ENCODE assay signal across 8 cellular contexts in genomic region chr7:100099452-100099851, GRCh38. TPM values are rescaled to one million over a fixed set of nuclear protein-coding genes. Genes with fewer than 3 reads are reported as not detected.
DNase-seq lines count a peak whose midpoint lies in the region; ATAC-seq and TF ChIP-seq lines count a peak whose summit lies in the region.

No MANE protein-coding gene starts in this region.

- TF ChIP-seq CTCF in SK-N-SH (IDR thresholded peaks at IDR 0.05) (no peak), hepatocyte (IDR thresholded peaks at IDR 0.05; ENCODE audit: poor library complexity) (no peak)

- H3K79me2 ChIP-seq in SK-N-SH (ENCODE audit: insufficient read depth) (peaks cover 81% of the 10 kb centered on the region), hepatocyte (peaks cover 49% of the 10 kb centered on the region)

- DNase-seq in SK-N-SH (no peak), hepatocyte (ENCODE audit: low spot score) (no peak), SHP77 treated with DMSO at 0.1 percent for 48 hours (lab: John Stamatoyannopoulos, UW) (no peak), cerebellar cortex (ENCODE audit: low spot score) (no peak)
- no peak for DNase-seq in activated CD4-positive, alpha-beta memory T cell treated with anti-CD3 and anti-CD28 coated beads for 36 hours
- DNase-seq in stimulated activated naive B cell treated with anti-CD40 and anti-IgM and Interleukin-4, amounts not matched to agents 10 μg/mL and 1 μg/mL and 100 μg/mL, for 72 hours: no peak

- no peak overlapping the region for H2AFZ ChIP-seq in SK-N-SH (ENCODE audit: low read depth)
- H2AFZ ChIP-seq in hepatocyte: no peak overlapping the region

- H3K27ac Mint-ChIP-seq in activated CD4-positive, alpha-beta memory T cell treated with anti-CD3 and anti-CD28 coated beads for 36 hours: peak overlapping the region; percentile 95
- H3K27ac Mint-ChIP-seq in stimulated activated naive B cell treated with anti-CD40 and anti-IgM and Interleukin-4, amounts not matched to agents 10 μg/mL and 1 μg/mL and 100 μg/mL, for 72 hours: peak overlapping the region; percentile 99

- H3K27me3 ChIP-seq in SK-N-SH (ENCODE audit: insufficient read depth) (no peaks in the 10 kb centered on the region), hepatocyte (no peaks in the 10 kb centered on the region)

- no peak for TF ChIP-seq RAD21 in SK-N-SH (IDR thresholded peaks at IDR 0.05; ENCODE audit: low read length)

- peak overlapping the region; percentile 98 for H3K9ac ChIP-seq in SK-N-SH

- peaks cover 59% of the 10 kb centered on the region for H3K36me3 Mint-ChIP-seq in activated CD4-positive, alpha-beta memory T cell treated with anti-CD3 and anti-CD28 coated beads for 36 hours
- peaks cover 44 to 64% of the 10 kb centered on the region in 2 donors for H3K36me3 Mint-ChIP-seq in stimulated activated naive B cell treated with anti-CD40 and anti-IgM and Interleukin-4, amounts not matched to agents 10 μg/mL and 1 μg/mL and 100 μg/mL, for 72 hours

- H3K4me3 Mint-ChIP-seq in activated CD4-positive, alpha-beta memory T cell treated with anti-CD3 and anti-CD28 coated beads for 36 hours: peak overlapping the region; percentile 90
- H3K4me3 Mint-ChIP-seq in stimulated activated naive B cell treated with anti-CD40 and anti-IgM and Interleukin-4, amounts not matched to agents 10 μg/mL and 1 μg/mL and 100 μg/mL, for 72 hours: peak overlapping the region; percentile 96 to 98

- TF ChIP-seq EP300 in SK-N-SH (IDR thresholded peaks at IDR 0.05; ENCODE audit: borderline replicate concordance in 1 of 2, low read depth in 1 of 2, low read length in 1 of 2): no peak

- peaks cover 49% of the 10 kb centered on the region for H3F3A ChIP-seq in SK-N-SH (replicated peaks; ENCODE audit: insufficient read depth)

- H3K27me3 Mint-ChIP-seq in activated CD4-positive, alpha-beta memory T cell treated with anti-CD3 and anti-CD28 coated beads for 36 hours: no peaks in the 10 kb centered on the region
- no peaks in the 10 kb centered on the region for H3K27me3 Mint-ChIP-seq in stimulated activated naive B cell treated with anti-CD40 and anti-IgM and Interleukin-4, amounts not matched to agents 10 μg/mL and 1 μg/mL and 100 μg/mL, for 72 hours

- no peak for ATAC-seq in SK-N-SH treated with all-trans-retinoic acid at 6 μM for 48 hours
- ATAC-seq in stimulated activated naive B cell treated with anti-CD40 and anti-IgM and Interleukin-4, amounts not matched to agents 10 μg/mL and 1 μg/mL and 100 μg/mL, for 72 hours (replicated peaks): no peak
- no peak for ATAC-seq in GM21576 (IDR thresholded peaks at IDR 0.05; ENCODE audit: unreplicated experiment)

- H3K4me3 ChIP-seq in SK-N-SH (ENCODE audit: low read depth in 2 of 2, low read length in 1 of 2): peak overlapping the region; percentile 70 to 99
- H3K4me3 ChIP-seq in hepatocyte: peak overlapping the region; percentile 70

- H3K4me1 ChIP-seq in SK-N-SH (ENCODE audit: control insufficient read depth in 1 of 2, insufficient read depth in 2 of 2, low read depth in 1 of 2, low read length in 1 of 2) (peaks cover 24 to 45% of the 10 kb centered on the region in 2 experiments), hepatocyte (ENCODE audit: insufficient read depth) (peaks cover 10% of the 10 kb centered on the region)

- H3K27ac ChIP-seq in SK-N-SH (ENCODE audit: low read depth in 2 of 2, low read length in 1 of 2): peak overlapping the region; percentile 86 to 95; a peak in 3 of 4 replicates
- H3K27ac ChIP-seq in hepatocyte: peak overlapping the region; percentile 30

- H3K4me2 ChIP-seq in SK-N-SH: peak overlapping the region; percentile 100
- H3K4me2 ChIP-seq in hepatocyte: peak overlapping the region; percentile 88

- H3K36me3 ChIP-seq in SK-N-SH (replicated peaks in 1 of 2; ENCODE audit: control insufficient read depth in 1 of 2, insufficient read depth in 2 of 2, low read length in 1 of 2): peaks cover 48 to 60% of the 10 kb centered on the region in 2 experiments
- no peaks in the 10 kb centered on the region for H3K36me3 ChIP-seq in hepatocyte (replicated peaks; ENCODE audit: insufficient read depth, low read depth)

- H3K9me2 ChIP-seq in SK-N-SH: no peaks in the 10 kb centered on the region
- no peaks in the 10 kb centered on the region for H3K9me2 ChIP-seq in hepatocyte (replicated peaks; ENCODE audit: insufficient read depth)

- no peaks in the 10 kb centered on the region for H3K9me3 ChIP-seq in SK-N-SH
- no peaks in the 10 kb centered on the region for H3K9me3 ChIP-seq in hepatocyte (ENCODE audit: low read depth)

- CTCF ChIA-PET in SK-N-SH (lab: Yijun Ruan, JAX): interaction anchor here (1.3 to 5.4 kb wide), 5 partner anchors 17 to 32 kb away, joined by 3 to 74 read pairs (median 5); partner anchors contain the start of genes CNPY4 and ZNF3
- CTCF ChIA-PET in activated CD4-positive, alpha-beta memory T cell treated with anti-CD3 and anti-CD28 coated beads for 36 hours (lab: Charles Lee): interaction anchor here (3.1 kb wide), 1 partner anchor 10 kb away, joined by 11 read pairs; the partner anchor contains the start of gene COPS6

- H3K4me1 Mint-ChIP-seq in activated CD4-positive, alpha-beta memory T cell treated with anti-CD3 and anti-CD28 coated beads for 36 hours (ENCODE audit: low read depth): peaks cover 50% of the 10 kb centered on the region
- H3K4me1 Mint-ChIP-seq in stimulated activated naive B cell treated with anti-CD40 and anti-IgM and Interleukin-4, amounts not matched to agents 10 μg/mL and 1 μg/mL and 100 μg/mL, for 72 hours: peaks cover 30 to 56% of the 10 kb centered on the region in 2 donors

- POLR2A ChIA-PET in SK-N-SH (lab: Yijun Ruan, JAX): interaction anchor here (3.7 to 4.2 kb wide), 3 partner anchors 9 to 84 kb away, joined by 20 to 98 read pairs (median 70); partner anchors contain the start of genes COPS6, MBLAC1 and ZKSCAN1
- POLR2A ChIA-PET in activated CD4-positive, alpha-beta memory T cell treated with anti-CD3 and anti-CD28 coated beads for 36 hours (lab: Charles Lee): interaction anchor here (1.1 to 3.5 kb wide), 2 partner anchors 10 to 13 kb away, joined by 3 to 44 read pairs; partner anchors contain the start of gene COPS6

- no peaks in the 10 kb centered on the region for H3K9me3 Mint-ChIP-seq in activated CD4-positive, alpha-beta memory T cell treated with anti-CD3 and anti-CD28 coated beads for 36 hours
- no peaks in the 10 kb centered on the region for H3K9me3 Mint-ChIP-seq in stimulated activated naive B cell treated with anti-CD40 and anti-IgM and Interleukin-4, amounts not matched to agents 10 μg/mL and 1 μg/mL and 100 μg/mL, for 72 hours

- peaks cover 7% of the 10 kb centered on the region for H4K20me1 ChIP-seq in SK-N-SH (ENCODE audit: insufficient read depth)
- peaks cover 2% of the 10 kb centered on the region for H4K20me1 ChIP-seq in hepatocyte (ENCODE audit: insufficient read depth, poor library complexity, severe bottlenecking)

- intact Hi-C loops in activated CD4-positive, alpha-beta memory T cell treated with anti-CD3 and anti-CD28 coated beads for 36 hours (cut with micrococcal nuclease): no loop called here

- 42% methylated on average over 12 of the region's 12 CpGs for WGBS in SK-N-SH (ENCODE audit: low lambda C conversion rate)
- WGBS in hepatocyte (ENCODE audit: low lambda C conversion rate, missing lambda C conversion rate): 79% methylated on average over 12 of the region's 12 CpGs

TF ChIP-seq in SK-N-SH, 30 proteins besides CTCF, POLR2A, EP300 and RAD21 (continues in another document):
- no peak for TF ChIP-seq POLR2AphosphoS5 (IDR thresholded peaks at IDR 0.05; ENCODE audit: low read depth, low read length)
- no peak for TF ChIP-seq NFIC (IDR thresholded peaks at IDR 0.05; ENCODE audit: borderline replicate concordance)
- no peak for TF ChIP-seq FOXM1 (IDR thresholded peaks at IDR 0.05; ENCODE audit: low read depth)
- no peak for TF ChIP-seq NRF1 (IDR thresholded peaks at IDR 0.05; ENCODE audit: low read depth, low read length)
- no peak for TF ChIP-seq EZH2phosphoT487 (IDR thresholded peaks at IDR 0.05; ENCODE audit: borderline replicate concordance, low read depth)

TF ChIP-seq in SK-N-SH treated with all-trans-retinoic acid at 6 μM for 48 hours, 23 proteins besides CTCF, POLR2A, EP300 and RAD21:
- no peak for TF ChIP-seq TCF4 (CRISPR knock-in tag; IDR thresholded peaks at IDR 0.05; ENCODE audit: borderline replicate concordance)

RNA-seq across cellular contexts. Expression of gene MCM7, which starts 1.7 kb away (rescaled TPM):
- polyA plus RNA-seq in SK-N-SH (2012; rRNA removed) (235 and 241 TPM in 2 replicates), hepatocyte (49.3 and 57.5 TPM in 2 replicates)
- polyA plus RNA-seq in SK-N-SH (2012; cell fraction: cytosol; rRNA removed): 104 and 136 TPM in 2 replicates
- 652 and 744 TPM in 2 replicates for polyA plus RNA-seq in SK-N-SH (2012; cell fraction: nucleus; rRNA removed)
- total RNA-seq in activated CD4-positive, alpha-beta memory T cell treated with anti-CD3 and anti-CD28 coated beads for 36 hours: 100 to 1,000 TPM; 393 to 398 TPM
- total RNA-seq in hepatocyte: 39.0 and 42.1 TPM in 2 replicates

RNA-seq across cellular contexts. Expression of gene AP4M1, which starts 2.0 kb away (rescaled TPM):
- polyA plus RNA-seq in SK-N-SH (2012; rRNA removed) (35.0 and 39.2 TPM in 2 replicates), hepatocyte (17.4 and 22.0 TPM in 2 replicates)
- polyA plus RNA-seq in SK-N-SH (2012; cell fraction: cytosol; rRNA removed): 22.7 and 25.0 TPM in 2 replicates
- 110 and 133 TPM in 2 replicates for polyA plus RNA-seq in SK-N-SH (2012; cell fraction: nucleus; rRNA removed)
- 10 to 100 TPM; 11.3 to 12.2 TPM for total RNA-seq in activated CD4-positive, alpha-beta memory T cell treated with anti-CD3 and anti-CD28 coated beads for 36 hours
- 13.0 and 22.8 TPM in 2 replicates for total RNA-seq in hepatocyte

RNA-seq across cellular contexts. Expression of gene COPS6, which starts 10.7 kb away (rescaled TPM):
- polyA plus RNA-seq in SK-N-SH (2012; rRNA removed) (413 and 435 TPM in 2 replicates), hepatocyte (161 and 163 TPM in 2 replicates)
- polyA plus RNA-seq in SK-N-SH (2012; cell fraction: cytosol; rRNA removed): 340 and 388 TPM in 2 replicates
- 259 and 284 TPM in 2 replicates for polyA plus RNA-seq in SK-N-SH (2012; cell fraction: nucleus; rRNA removed)
- 10 to 100 TPM; 93.1 to 98.2 TPM for total RNA-seq in activated CD4-positive, alpha-beta memory T cell treated with anti-CD3 and anti-CD28 coated beads for 36 hours
- total RNA-seq in hepatocyte: 41.9 and 53.7 TPM in 2 replicates

RNA-seq across cellular contexts. Expression of gene ZNF3, which starts 17.9 kb away (rescaled TPM):
- polyA plus RNA-seq in SK-N-SH (2012; rRNA removed) (30.5 and 45.2 TPM in 2 replicates), hepatocyte (20.7 and 28.3 TPM in 2 replicates)
- polyA plus RNA-seq in SK-N-SH (2012; cell fraction: cytosol; rRNA removed): 20.6 and 23.4 TPM in 2 replicates
- polyA plus RNA-seq in SK-N-SH (2012; cell fraction: nucleus; rRNA removed): 141 and 204 TPM in 2 replicates
- total RNA-seq in activated CD4-positive, alpha-beta memory T cell treated with anti-CD3 and anti-CD28 coated beads for 36 hours: 10 to 100 TPM; 18.0 to 18.6 TPM
- total RNA-seq in hepatocyte: 30.1 and 35.6 TPM in 2 replicates

RNA-seq across cellular contexts. Expression of gene TAF6, which starts 19.7 kb away (rescaled TPM):
- polyA plus RNA-seq in SK-N-SH (2012; rRNA removed) (31.7 and 70.5 TPM in 2 replicates), hepatocyte (44.2 and 44.3 TPM in 2 replicates)
- 27.8 and 39.3 TPM in 2 replicates for polyA plus RNA-seq in SK-N-SH (2012; cell fraction: cytosol; rRNA removed)
- 97.8 and 115 TPM in 2 replicates for polyA plus RNA-seq in SK-N-SH (2012; cell fraction: nucleus; rRNA removed)
- 10 to 100 TPM; 54.3 to 63.7 TPM for total RNA-seq in activated CD4-positive, alpha-beta memory T cell treated with anti-CD3 and anti-CD28 coated beads for 36 hours
- total RNA-seq in hepatocyte: 13.3 and 29.2 TPM in 2 replicates
